Comparison of ENCODE assay signal across 1 cellular context in the genomic region with DNA sequence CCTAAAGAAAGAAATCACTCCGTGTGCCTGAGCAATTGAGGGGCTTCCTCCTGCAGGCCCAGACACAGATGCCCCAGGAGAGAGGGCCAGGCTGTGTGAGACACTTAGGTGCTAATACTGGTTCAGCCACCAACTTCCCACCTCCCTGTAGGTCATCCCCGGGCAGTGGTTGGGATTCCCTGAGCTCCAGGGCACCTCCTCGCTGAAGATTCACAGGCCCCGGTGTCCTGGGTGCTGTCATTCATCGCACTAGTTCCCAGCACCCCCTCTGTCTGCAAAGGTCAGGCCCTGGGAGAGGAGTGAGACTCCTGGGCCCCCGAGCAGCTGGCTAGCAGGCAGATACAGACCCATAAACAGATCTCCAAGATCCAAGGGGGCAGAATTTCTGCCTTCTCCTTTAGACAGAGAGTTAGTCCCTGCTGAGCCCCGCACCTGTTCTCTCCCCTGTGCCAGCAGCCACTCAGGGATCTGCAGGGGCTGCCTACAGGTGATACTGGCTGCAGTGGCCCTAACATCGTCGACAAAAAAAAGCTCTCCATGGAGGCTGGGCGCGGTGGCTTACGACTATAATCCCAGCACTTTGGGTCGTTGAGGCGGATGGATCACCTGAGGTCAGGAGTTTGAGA.
TF ChIP-seq lines count a peak whose summit lies in the region.

No MANE protein-coding gene starts in this region.

TF ChIP-seq in HepG2, 621 proteins besides CTCF, POLR2A, EP300 and RAD21 (continued from another document):
- TF ChIP-seq, protein P1, sequence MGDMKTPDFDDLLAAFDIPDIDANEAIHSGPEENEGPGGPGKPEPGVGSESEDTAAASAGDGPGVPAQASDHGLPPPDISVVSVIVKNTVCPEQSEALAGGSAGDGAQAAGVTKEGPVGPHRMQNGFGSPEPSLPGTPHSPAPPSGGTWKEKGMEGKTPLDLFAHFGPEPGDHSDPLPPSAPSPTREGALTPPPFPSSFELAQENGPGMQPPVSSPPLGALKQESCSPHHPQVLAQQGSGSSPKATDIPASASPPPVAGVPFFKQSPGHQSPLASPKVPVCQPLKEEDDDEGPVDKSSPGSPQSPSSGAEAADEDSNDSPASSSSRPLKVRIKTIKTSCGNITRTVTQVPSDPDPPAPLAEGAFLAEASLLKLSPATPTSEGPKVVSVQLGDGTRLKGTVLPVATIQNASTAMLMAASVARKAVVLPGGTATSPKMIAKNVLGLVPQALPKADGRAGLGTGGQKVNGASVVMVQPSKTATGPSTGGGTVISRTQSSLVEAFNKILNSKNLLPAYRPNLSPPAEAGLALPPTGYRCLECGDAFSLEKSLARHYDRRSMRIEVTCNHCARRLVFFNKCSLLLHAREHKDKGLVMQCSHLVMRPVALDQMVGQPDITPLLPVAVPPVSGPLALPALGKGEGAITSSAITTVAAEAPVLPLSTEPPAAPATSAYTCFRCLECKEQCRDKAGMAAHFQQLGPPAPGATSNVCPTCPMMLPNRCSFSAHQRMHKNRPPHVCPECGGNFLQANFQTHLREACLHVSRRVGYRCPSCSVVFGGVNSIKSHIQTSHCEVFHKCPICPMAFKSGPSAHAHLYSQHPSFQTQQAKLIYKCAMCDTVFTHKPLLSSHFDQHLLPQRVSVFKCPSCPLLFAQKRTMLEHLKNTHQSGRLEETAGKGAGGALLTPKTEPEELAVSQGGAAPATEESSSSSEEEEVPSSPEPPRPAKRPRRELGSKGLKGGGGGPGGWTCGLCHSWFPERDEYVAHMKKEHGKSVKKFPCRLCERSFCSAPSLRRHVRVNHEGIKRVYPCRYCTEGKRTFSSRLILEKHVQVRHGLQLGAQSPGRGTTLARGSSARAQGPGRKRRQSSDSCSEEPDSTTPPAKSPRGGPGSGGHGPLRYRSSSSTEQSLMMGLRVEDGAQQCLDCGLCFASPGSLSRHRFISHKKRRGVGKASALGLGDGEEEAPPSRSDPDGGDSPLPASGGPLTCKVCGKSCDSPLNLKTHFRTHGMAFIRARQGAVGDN (CRISPR knock-in tag; IDR thresholded peaks at IDR 0.05): peak; percentile 32; the same call in 1 of the 2 replicates
- TF ChIP-seq GTF3A (CRISPR knock-in tag; conservative IDR thresholded peaks at IDR 0.05) (no peak), ZNF207 (IDR thresholded peaks at IDR 0.05; ENCODE audit: borderline replicate concordance) (no peak)
